Comparison of ENCODE assay signal across 16 cellular contexts in genomic region chr19:48415869-48416268, GRCh38. TPM values are rescaled to one million over a fixed set of nuclear protein-coding genes. Genes with fewer than 3 reads are reported as not detected.
DNase-seq lines count a peak whose midpoint lies in the region; ATAC-seq and TF ChIP-seq lines count a peak whose summit lies in the region.
"Had no signal": no experiment of that assay in that cellular context is flagged by ENCODE, and none has a peak within 500 bp of the region (broad histone marks: within the 10 kb centered on the region; RNA-seq: fewer than 3 reads in every experiment).

No MANE protein-coding gene starts in this region.

- peaks cover 29% of the 10 kb centered on the region for H3K4me1 Mint-ChIP-seq in activated CD4-positive, alpha-beta T cell treated with anti-CD3 and anti-CD28 coated beads, Interleukin-2, amount 10 ng/mL, durations not matched to agents 24 days and 14 days
- peaks cover 14 to 39% (median 24%) of the 10 kb centered on the region in 4 donors for H3K4me1 Mint-ChIP-seq in CD4-positive, alpha-beta memory T cell
- H3K4me1 Mint-ChIP-seq in natural killer cell: peaks cover 14 to 29% of the 10 kb centered on the region in 2 donors

- TF ChIP-seq CTCF in brain microvascular endothelial cell (IDR thresholded peaks at IDR 0.05; ENCODE audit: low read depth, low read length, missing control alignments) (no peak), natural killer cell (IDR thresholded peaks at IDR 0.05) (no peak)

- peaks cover 19% of the 10 kb centered on the region for H3K4me1 ChIP-seq in CD4-positive, alpha-beta memory T cell (ENCODE audit: insufficient read depth, low read length)
- H3K4me1 ChIP-seq: foreskin keratinocyte had no signal

- H3K4me3 ChIP-seq in CD4-positive, alpha-beta memory T cell (ENCODE audit: low read length in 2 of 2): no peak overlapping the region
- peak overlapping the region; percentile 43 for H3K4me3 ChIP-seq in brain microvascular endothelial cell (ENCODE audit: low read depth, low read length)
- H3K4me3 ChIP-seq: body of pancreas, ovary had no signal

- no peaks in the 10 kb centered on the region for H3K36me3 ChIP-seq in CD4-positive, alpha-beta memory T cell (ENCODE audit: insufficient read depth, low read length)
- no peaks in the 10 kb centered on the region for H3K36me3 ChIP-seq in brain microvascular endothelial cell (replicated peaks)
- H3K36me3 ChIP-seq: ovary, Peyer's patch, transverse colon had no signal

- H3K27ac ChIP-seq in CD4-positive, alpha-beta memory T cell (ENCODE audit: low read depth, low read length): no peak overlapping the region
- no peak overlapping the region for H3K27ac ChIP-seq in brain microvascular endothelial cell
- H3K27ac ChIP-seq: foreskin keratinocyte, ovary, Peyer's patch, transverse colon had no signal

- intact Hi-C loops in activated CD4-positive, alpha-beta T cell treated with anti-CD3 and anti-CD28 coated beads, Interleukin-2, amount 10 ng/mL, durations not matched to agents 24 days and 14 days (cut with micrococcal nuclease): loop anchor here (1.0 kb wide), 1 partner anchor 17 kb away; no protein-coding TSS in a partner anchor
- intact Hi-C loops in CD4-positive, alpha-beta memory T cell (cut with micrococcal nuclease): no loop called here
- intact Hi-C loops in natural killer cell (cut with micrococcal nuclease): no loop called here

- in situ Hi-C loops in brain microvascular endothelial cell (cut with HindIII; ENCODE audit: low pct_ligation_motif_present, low sequenced_read_pairs): no loop called here
- in situ Hi-C loops in G401 (cut with HindIII; ENCODE audit: low sequenced_read_pairs): no loop called here

- POLR2A ChIA-PET in CD4-positive, alpha-beta memory T cell (lab: Charles Lee; ENCODE audit: partially characterized antibody): interaction anchor here (1.1 kb wide), 1 partner anchor 52 kb away, joined by 3 read pairs; the partner anchor contains the start of genes SYNGR4 and TMEM143

- peak overlapping the region; percentile 66 for H3K4me3 Mint-ChIP-seq in activated CD4-positive, alpha-beta T cell treated with anti-CD3 and anti-CD28 coated beads, Interleukin-2, amount 10 ng/mL, durations not matched to agents 24 days and 14 days
- peak overlapping the region in 7 of 8 donors; percentile 10 to 82 (median 52) for H3K4me3 Mint-ChIP-seq in CD4-positive, alpha-beta memory T cell
- peak overlapping the region; percentile 35 for H3K4me3 Mint-ChIP-seq in natural killer cell

- H3K36me3 Mint-ChIP-seq in activated CD4-positive, alpha-beta T cell treated with anti-CD3 and anti-CD28 coated beads, Interleukin-2, amount 10 ng/mL, durations not matched to agents 24 days and 14 days (ENCODE audit: low read depth): no peaks in the 10 kb centered on the region
- H3K36me3 Mint-ChIP-seq in CD4-positive, alpha-beta memory T cell: no peaks in the 10 kb centered on the region
- no peaks in the 10 kb centered on the region for H3K36me3 Mint-ChIP-seq in natural killer cell

- CTCF ChIA-PET in CD4-positive, alpha-beta memory T cell (lab: Charles Lee; ENCODE audit: partially characterized antibody): no interaction called here

- no peak for DNase-seq in activated CD4-positive, alpha-beta T cell treated with anti-CD3 and anti-CD28 coated beads, Interleukin-2, amount 10 ng/mL, durations not matched to agents 24 days and 14 days
- no peak for DNase-seq in activated CD4-positive, alpha-beta T cell treated with anti-CD3 and anti-CD28 coated beads, Interleukin-2, amount 50 U/mL, for 4 hours
- DNase-seq in CD4-positive, alpha-beta memory T cell: no peak
- no peak for DNase-seq in brain microvascular endothelial cell
- no peak for DNase-seq in natural killer cell
- no peak for DNase-seq in NCI-H2196 (lab: John Stamatoyannopoulos, UW; ENCODE audit: unreplicated experiment)
- DNase-seq in G401 (ENCODE audit: low spot score): no peak
- DNase-seq: GF-D8, NCI-H748 treated with DMSO at 0.1 percent for 48 hours had no signal

- H3K9me3 ChIP-seq in CD4-positive, alpha-beta memory T cell (ENCODE audit: control insufficient read depth in 1 of 2, low read length in 2 of 2): no peaks in the 10 kb centered on the region
- H3K9me3 ChIP-seq: body of pancreas, ovary, Peyer's patch, transverse colon had no signal

- no peaks in the 10 kb centered on the region for H3K9me3 Mint-ChIP-seq in activated CD4-positive, alpha-beta T cell treated with anti-CD3 and anti-CD28 coated beads, Interleukin-2, amount 10 ng/mL, durations not matched to agents 24 days and 14 days
- H3K9me3 Mint-ChIP-seq in CD4-positive, alpha-beta memory T cell: no peaks in the 10 kb centered on the region
- no peaks in the 10 kb centered on the region for H3K9me3 Mint-ChIP-seq in natural killer cell

- no peaks in the 10 kb centered on the region for H3K27me3 ChIP-seq in CD4-positive, alpha-beta memory T cell (ENCODE audit: insufficient read depth, low read length)
- H3K27me3 ChIP-seq in brain microvascular endothelial cell (replicated peaks): no peaks in the 10 kb centered on the region
- H3K27me3 ChIP-seq: body of pancreas, ovary, Peyer's patch had no signal

- no peak overlapping the region for H3K27ac Mint-ChIP-seq in activated CD4-positive, alpha-beta T cell treated with anti-CD3 and anti-CD28 coated beads, Interleukin-2, amount 10 ng/mL, durations not matched to agents 24 days and 14 days
- H3K27ac Mint-ChIP-seq in CD4-positive, alpha-beta memory T cell: peak overlapping the region in 3 of 7 donors; percentile 7 to 46 (median 18)
- no peak overlapping the region for H3K27ac Mint-ChIP-seq in natural killer cell

- H3K27me3 Mint-ChIP-seq in activated CD4-positive, alpha-beta T cell treated with anti-CD3 and anti-CD28 coated beads, Interleukin-2, amount 10 ng/mL, durations not matched to agents 24 days and 14 days: peaks cover 21% of the 10 kb centered on the region
- peaks cover 0 to 2% of the 10 kb centered on the region in 2 donors for H3K27me3 Mint-ChIP-seq in CD4-positive, alpha-beta memory T cell
- H3K27me3 Mint-ChIP-seq in natural killer cell (ENCODE audit: low read depth in 2 of 2): peaks cover 0 to 11% of the 10 kb centered on the region in 2 donors

- ATAC-seq in natural killer cell (no peak), GM18909 (IDR thresholded peaks at IDR 0.05; ENCODE audit: poor library complexity, unreplicated experiment) (no peak)

RNA-seq across cellular contexts. Expression of gene GRIN2D, which starts 22.4 kb away (rescaled TPM):
- 0.16 and 0.26 TPM in 2 replicates for total RNA-seq in activated CD4-positive, alpha-beta T cell treated with anti-CD3 and anti-CD28 coated beads, Interleukin-2, amount 10 ng/mL, durations not matched to agents 24 days and 14 days
- under 1 TPM; 0.14 to 0.17 TPM for total RNA-seq in CD4-positive, alpha-beta memory T cell
- polyA plus RNA-seq in CD4-positive, alpha-beta memory T cell: not detected
- under 1 TPM; 0.05 to 0.28 (median 0.07) TPM for total RNA-seq in natural killer cell
- total RNA-seq in G401 (2014; rRNA removed; shearing (Covaris generic)): 5.4 and 6.1 TPM in 2 replicates

RNA-seq across cellular contexts. Expression of gene KDELR1, which starts 24.5 kb away (rescaled TPM):
- total RNA-seq in activated CD4-positive, alpha-beta T cell treated with anti-CD3 and anti-CD28 coated beads, Interleukin-2, amount 10 ng/mL, durations not matched to agents 24 days and 14 days: 75.5 and 77.7 TPM in 2 replicates
- total RNA-seq in CD4-positive, alpha-beta memory T cell: 10 to 100 TPM; 58.8 to 63.2 TPM
- polyA plus RNA-seq in CD4-positive, alpha-beta memory T cell: 10 to 100 TPM; 17.7 to 28.8 TPM
- total RNA-seq in natural killer cell: 10 to 100 TPM; 41.5 to 47.5 (median 46.0) TPM
- 137 and 145 TPM in 2 replicates for total RNA-seq in G401 (2014; rRNA removed; shearing (Covaris generic))

RNA-seq across cellular contexts. Expression of gene GRWD1, which starts 29.9 kb away (rescaled TPM):
- total RNA-seq in activated CD4-positive, alpha-beta T cell treated with anti-CD3 and anti-CD28 coated beads, Interleukin-2, amount 10 ng/mL, durations not matched to agents 24 days and 14 days: 89.1 and 90.6 TPM in 2 replicates
- 10 to 100 TPM; 36.2 to 39.0 TPM for total RNA-seq in CD4-positive, alpha-beta memory T cell
- 10 to 100 TPM; 44.4 to 52.8 TPM for polyA plus RNA-seq in CD4-positive, alpha-beta memory T cell
- 10 to 100 TPM; 14.2 to 29.0 (median 16.7) TPM for total RNA-seq in natural killer cell
- 87.9 and 99.8 TPM in 2 replicates for total RNA-seq in G401 (2014; rRNA removed; shearing (Covaris generic))

RNA-seq across cellular contexts. Expression of gene KCNJ14, which starts 39.5 kb away (rescaled TPM):
- 2.4 TPM in 2 replicates for total RNA-seq in activated CD4-positive, alpha-beta T cell treated with anti-CD3 and anti-CD28 coated beads, Interleukin-2, amount 10 ng/mL, durations not matched to agents 24 days and 14 days
- total RNA-seq in CD4-positive, alpha-beta memory T cell: 1 to 10 TPM; 2.5 to 3.6 TPM
- polyA plus RNA-seq in CD4-positive, alpha-beta memory T cell: under 1 TPM; 0.18 to 0.22 TPM
- total RNA-seq in natural killer cell: 1 to 10 TPM in 1 of 3 donors, under 1 TPM in 2; 0.77 to 1.2 (median 0.85) TPM
- 0.31 TPM in 1 of 2 replicates, not detected in the other for total RNA-seq in G401 (2014; rRNA removed; shearing (Covaris generic))

RNA-seq across cellular contexts. Expression of gene SYNGR4, which starts 51.7 kb away (rescaled TPM):
- total RNA-seq in activated CD4-positive, alpha-beta T cell treated with anti-CD3 and anti-CD28 coated beads, Interleukin-2, amount 10 ng/mL, durations not matched to agents 24 days and 14 days: 0.33 TPM in 1 of 2 replicates, not detected in the other
- not detected for total RNA-seq in CD4-positive, alpha-beta memory T cell
- not detected for polyA plus RNA-seq in CD4-positive, alpha-beta memory T cell
- not detected for total RNA-seq in natural killer cell
- not detected in 2 replicates for total RNA-seq in G401 (2014; rRNA removed; shearing (Covaris generic))
- total RNA-seq: mononuclear cell, ovary, Peyer's patch, transverse colon had no signal
- polyA plus RNA-seq: foreskin keratinocyte, ovary had no signal
